Comparison of ENCODE assay signal across 8 cellular contexts in the genomic region with DNA sequence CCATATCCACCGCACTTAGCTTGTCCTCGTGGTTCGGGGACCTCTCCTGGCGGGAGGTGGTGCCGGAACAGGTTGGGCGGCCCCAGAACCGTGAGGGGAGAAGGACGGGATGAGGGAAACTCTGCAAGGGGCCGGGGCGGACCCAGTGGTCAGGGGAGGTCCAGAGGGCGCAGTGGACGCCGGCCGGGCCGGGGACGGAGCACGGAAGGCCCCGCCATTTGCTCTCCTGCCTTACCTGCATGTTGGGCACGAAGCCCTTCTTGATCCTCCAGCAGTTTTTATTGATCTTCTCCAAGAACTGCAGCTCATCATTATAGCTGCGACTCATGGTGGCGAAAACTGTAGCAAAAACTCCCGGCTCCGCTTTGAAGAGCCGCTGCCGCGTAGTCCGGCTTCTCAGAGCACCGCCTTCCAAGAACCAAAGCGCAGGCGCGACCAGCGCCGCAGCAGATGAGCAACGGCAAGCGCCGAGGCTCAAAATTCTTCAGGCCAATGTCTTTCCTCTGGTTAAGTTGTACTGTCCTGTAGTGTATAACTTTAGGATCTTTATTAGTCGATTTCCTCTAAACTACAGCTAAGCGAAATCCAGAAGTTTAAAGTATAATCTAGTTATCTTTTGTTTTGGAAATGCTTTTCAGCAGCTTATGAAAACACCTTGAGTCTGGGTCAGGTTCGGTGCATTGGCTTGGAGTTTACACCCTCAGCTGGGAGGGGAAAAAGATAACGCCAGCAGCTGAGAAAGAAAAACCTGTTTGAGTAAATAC. TPM values are rescaled to one million over a fixed set of nuclear protein-coding genes. Genes with fewer than 3 reads are reported as not detected.
DNase-seq lines count a peak whose midpoint lies in the region; ATAC-seq, FAIRE-seq and TF ChIP-seq lines count a peak whose summit lies in the region.

A gene (minus strand): TSS at position 419 of the 764 bp plus-strand sequence. CDS start 91 bp downstream, at position 328.

- H3K27me3 ChIP-seq in DND-41 (ENCODE audit: insufficient read depth, low read length, poor library complexity) (peaks cover 4% of the 10 kb centered on the region), adrenal gland (no peaks in the 10 kb centered on the region), pancreas (no peaks in the 10 kb centered on the region), thymus (ENCODE audit: control insufficient read depth, insufficient read depth) (no peaks in the 10 kb centered on the region)

- ATAC-seq in DND-41 (ENCODE audit: insufficient read depth, low read depth) (peak; percentile 88), pancreas (peak; percentile 96 to 97 (median 96))

- H3K4me3 ChIP-seq in DND-41 (ENCODE audit: low read depth in 1 of 2, low read length in 2 of 2) (peak within 1 kb of the TSS; percentile 88 to 96), adrenal gland (peak within 1 kb of the TSS; percentile 30 to 83 (median 57)), pancreas (peak within 1 kb of the TSS; percentile 67 to 96 (median 90)), thymus (ENCODE audit: low read length) (peak within 1 kb of the TSS; percentile 93)

- TF ChIP-seq CTCF in DND-41 (IDR thresholded peaks at IDR 0.05; ENCODE audit: borderline replicate concordance, extremely low read depth, low read length, poor library complexity, severe bottlenecking) (no peak), adrenal gland (IDR thresholded peaks at IDR 0.05) (no peak), pancreas (IDR thresholded peaks at IDR 0.05) (no peak)

- intact Hi-C loops in T-helper 1 cell treated with Interleukin-12 subunit alpha and Interleukin-12 subunit beta and Interleukin-4 antibody, amounts not matched to agents 30 ng/mL and 1 ng/mL, for 36 hours (cut with micrococcal nuclease) = loop anchor here (1.0 to 10.0 kb wide), 5 partner anchors 61 to 747 kb away; a partner anchor contains a TSS
- intact Hi-C loops in adrenal gland (cut with DNase I) = no loop called here
- intact Hi-C loops in cardiac septum (cut with DNase I) = loop anchor here (1.0 to 5.0 kb wide), 2 partner anchors 62 to 660 kb away; a partner anchor contains a TSS
- intact Hi-C loops in pancreas (cut with DNase I) = no loop called here

- H2AFZ ChIP-seq in DND-41 (ENCODE audit: low read depth, low read length) = peak within 1 kb of the TSS; percentile 70

- 1 to 3% (median 2%) methylated on average over 20 to 40 of the region's 40 CpGs for WGBS in adrenal gland, 4 donors
- 1% methylated on average over 40 of the region's 40 CpGs for WGBS in pancreas, 2 donors
- WGBS in thymus = 4% methylated on average over 40 of the region's 40 CpGs

- TF ChIP-seq POLR2A in adrenal gland (IDR thresholded peaks at IDR 0.05) = peak in 1 of 2 donors; percentile 65

- DNase-seq in DND-41 = peak; percentile 92
- peak; percentile 88 for DNase-seq in HCEC 1CT
- peak; percentile 19 for DNase-seq in NCI-H1417 treated with DMSO at 0.1 percent for 48 hours (lab: John Stamatoyannopoulos, UW)
- DNase-seq in adrenal gland = peak; percentile 85 to 96 (median 93)
- DNase-seq in cardiac septum (ENCODE audit: low spot score) = peak; percentile 94
- peak; percentile 80 to 96 (median 90) for DNase-seq in pancreas

- peak; percentile 81 for FAIRE-seq in pancreas (lab: Jason Lieb, UNC)

- peak within 1 kb of the TSS; percentile 77 for H3K27ac ChIP-seq in DND-41 (ENCODE audit: low read length)
- H3K27ac ChIP-seq in adrenal gland = peak within 1 kb of the TSS in 4 of 5 donors; percentile 20 to 84 (median 65)
- peak within 1 kb of the TSS in 3 of 4 donors; percentile 20 to 62 (median 58) for H3K27ac ChIP-seq in pancreas
- H3K27ac ChIP-seq in thymus (ENCODE audit: low read depth) = peak within 1 kb of the TSS; percentile 55

- peak within 1 kb of the TSS; percentile 83 for H3K9ac ChIP-seq in DND-41 (ENCODE audit: low read depth, low read length)

- H3K9me3 ChIP-seq in DND-41 (ENCODE audit: insufficient read depth, low read length, severe bottlenecking) (no peaks in the 10 kb centered on the region), adrenal gland (replicated peaks in 1 of 3) (no peaks in the 10 kb centered on the region), pancreas (no peaks in the 10 kb centered on the region), thymus (ENCODE audit: control insufficient read depth) (no peaks in the 10 kb centered on the region)

- H3K36me3 ChIP-seq in DND-41 (ENCODE audit: insufficient read depth, low read length) = peaks cover 24% of the 10 kb centered on the region
- H3K36me3 ChIP-seq in adrenal gland (replicated peaks in 1 of 2) = peaks cover 0 to 15% of the 10 kb centered on the region in 2 donors
- peaks cover 0 to 15% (median 0%) of the 10 kb centered on the region in 3 donors for H3K36me3 ChIP-seq in pancreas
- peaks cover 14% of the 10 kb centered on the region for H3K36me3 ChIP-seq in thymus (ENCODE audit: control insufficient read depth, insufficient read depth)

- peaks cover 39% of the 10 kb centered on the region for H3K79me2 ChIP-seq in DND-41 (ENCODE audit: insufficient read depth, low read length)

- peaks cover 7% of the 10 kb centered on the region; the same call in 1 of the 2 replicates for H4K20me1 ChIP-seq in DND-41 (ENCODE audit: insufficient read depth, low read length)

- peak within 1 kb of the TSS; percentile 90 for H3K4me2 ChIP-seq in DND-41 (ENCODE audit: insufficient read depth, low read length)

- H3K4me1 ChIP-seq in DND-41 (ENCODE audit: insufficient read depth, low read length) (peaks cover 32% of the 10 kb centered on the region), adrenal gland (replicated peaks in 1 of 2) (peaks cover 4 to 24% of the 10 kb centered on the region in 2 donors), pancreas (peaks cover 0 to 15% (median 4%) of the 10 kb centered on the region in 3 donors), thymus (ENCODE audit: control insufficient read depth, insufficient read depth, low read length) (peaks cover 13% of the 10 kb centered on the region)

RNA-seq across cellular contexts. Expression of the gene that starts here (rescaled TPM):
- 67.4 and 69.5 TPM in 2 replicates for total RNA-seq in T-helper 1 cell treated with Interleukin-12 subunit alpha and Interleukin-12 subunit beta and Interleukin-4 antibody, amounts not matched to agents 30 ng/mL and 1 ng/mL, for 36 hours
- total RNA-seq in adrenal gland (10 to 100 TPM; 54.7 to 82.4 (median 64.1) TPM), cardiac septum (42.0 TPM), pancreas (10 to 100 TPM; 24.7 to 34.3 (median 30.6) TPM)
- polyA plus RNA-seq in adrenal gland (10 to 100 TPM; 24.7 to 78.8 (median 31.8) TPM), pancreas (10 to 100 TPM; 15.1 to 42.6 TPM), thymus (39.9 TPM)

Comparison
In these comparisons a context has a peak if more than half of its experiments do, and no peak if none do; other contexts are left out.
1. Peak in every context shown above with its lines: DNase-seq, ATAC-seq, H3K4me3 ChIP-seq and H3K27ac ChIP-seq.
2. DNase-seq: peak in every context shown above with its lines; median percentile 94 in cardiac septum; 93 in adrenal gland; 92 in DND-41; 90 in pancreas; 88 in HCEC 1CT; 19 in NCI-H1417 treated with DMSO at 0.1 percent for 48 hours.
3. intact Hi-C loops: an anchor here in T-helper 1 cell treated with Interleukin-12 subunit alpha and Interleukin-12 subunit beta and Interleukin-4 antibody, amounts not matched to agents 30 ng/mL and 1 ng/mL, for 36 hours (1.0 to 10.0 kb wide) and cardiac septum (1.0 to 5.0 kb wide); none called in adrenal gland and pancreas.